ENCODE assay signal across 1 cellular context in the genomic region with DNA sequence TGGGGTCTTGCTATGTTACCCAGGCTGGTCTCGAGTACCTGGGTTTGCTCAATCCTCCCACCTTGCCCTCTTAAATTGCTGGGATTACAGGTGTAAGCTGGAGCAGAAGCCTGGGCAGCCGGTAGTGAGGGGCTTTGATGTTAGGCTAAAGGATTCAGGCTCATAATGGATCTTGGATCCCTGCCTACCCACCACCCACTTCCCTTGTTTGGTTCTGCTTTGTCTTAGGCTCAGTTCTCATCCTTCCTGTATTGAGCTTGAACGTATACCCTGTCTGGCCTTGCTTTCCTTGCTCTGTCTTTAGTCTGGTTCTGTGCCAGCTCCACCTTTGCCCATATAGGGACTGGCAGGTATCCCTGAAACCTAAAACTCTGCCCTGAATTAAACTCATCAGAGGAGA.
TF ChIP-seq lines count a peak whose summit lies in the region.

No MANE protein-coding gene starts in this region.

TF ChIP-seq in HepG2, 621 proteins besides CTCF, POLR2A, EP300 and RAD21:
- TF ChIP-seq ZFY (CRISPR knock-in tag; IDR thresholded peaks at IDR 0.05) = no peak
- TF ChIP-seq KDM6A (CRISPR knock-in tag; IDR thresholded peaks at IDR 0.05; ENCODE audit: low read depth) = no peak
- TF ChIP-seq, protein P1, sequence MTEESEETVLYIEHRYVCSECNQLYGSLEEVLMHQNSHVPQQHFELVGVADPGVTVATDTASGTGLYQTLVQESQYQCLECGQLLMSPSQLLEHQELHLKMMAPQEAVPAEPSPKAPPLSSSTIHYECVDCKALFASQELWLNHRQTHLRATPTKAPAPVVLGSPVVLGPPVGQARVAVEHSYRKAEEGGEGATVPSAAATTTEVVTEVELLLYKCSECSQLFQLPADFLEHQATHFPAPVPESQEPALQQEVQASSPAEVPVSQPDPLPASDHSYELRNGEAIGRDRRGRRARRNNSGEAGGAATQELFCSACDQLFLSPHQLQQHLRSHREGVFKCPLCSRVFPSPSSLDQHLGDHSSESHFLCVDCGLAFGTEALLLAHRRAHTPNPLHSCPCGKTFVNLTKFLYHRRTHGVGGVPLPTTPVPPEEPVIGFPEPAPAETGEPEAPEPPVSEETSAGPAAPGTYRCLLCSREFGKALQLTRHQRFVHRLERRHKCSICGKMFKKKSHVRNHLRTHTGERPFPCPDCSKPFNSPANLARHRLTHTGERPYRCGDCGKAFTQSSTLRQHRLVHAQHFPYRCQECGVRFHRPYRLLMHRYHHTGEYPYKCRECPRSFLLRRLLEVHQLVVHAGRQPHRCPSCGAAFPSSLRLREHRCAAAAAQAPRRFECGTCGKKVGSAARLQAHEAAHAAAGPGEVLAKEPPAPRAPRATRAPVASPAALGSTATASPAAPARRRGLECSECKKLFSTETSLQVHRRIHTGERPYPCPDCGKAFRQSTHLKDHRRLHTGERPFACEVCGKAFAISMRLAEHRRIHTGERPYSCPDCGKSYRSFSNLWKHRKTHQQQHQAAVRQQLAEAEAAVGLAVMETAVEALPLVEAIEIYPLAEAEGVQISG (CRISPR knock-in tag; IDR thresholded peaks at IDR 0.05) = no peak
- no peak for TF ChIP-seq ZNF878 (CRISPR knock-in tag; IDR thresholded peaks at IDR 0.05)
- TF ChIP-seq, protein P2, sequence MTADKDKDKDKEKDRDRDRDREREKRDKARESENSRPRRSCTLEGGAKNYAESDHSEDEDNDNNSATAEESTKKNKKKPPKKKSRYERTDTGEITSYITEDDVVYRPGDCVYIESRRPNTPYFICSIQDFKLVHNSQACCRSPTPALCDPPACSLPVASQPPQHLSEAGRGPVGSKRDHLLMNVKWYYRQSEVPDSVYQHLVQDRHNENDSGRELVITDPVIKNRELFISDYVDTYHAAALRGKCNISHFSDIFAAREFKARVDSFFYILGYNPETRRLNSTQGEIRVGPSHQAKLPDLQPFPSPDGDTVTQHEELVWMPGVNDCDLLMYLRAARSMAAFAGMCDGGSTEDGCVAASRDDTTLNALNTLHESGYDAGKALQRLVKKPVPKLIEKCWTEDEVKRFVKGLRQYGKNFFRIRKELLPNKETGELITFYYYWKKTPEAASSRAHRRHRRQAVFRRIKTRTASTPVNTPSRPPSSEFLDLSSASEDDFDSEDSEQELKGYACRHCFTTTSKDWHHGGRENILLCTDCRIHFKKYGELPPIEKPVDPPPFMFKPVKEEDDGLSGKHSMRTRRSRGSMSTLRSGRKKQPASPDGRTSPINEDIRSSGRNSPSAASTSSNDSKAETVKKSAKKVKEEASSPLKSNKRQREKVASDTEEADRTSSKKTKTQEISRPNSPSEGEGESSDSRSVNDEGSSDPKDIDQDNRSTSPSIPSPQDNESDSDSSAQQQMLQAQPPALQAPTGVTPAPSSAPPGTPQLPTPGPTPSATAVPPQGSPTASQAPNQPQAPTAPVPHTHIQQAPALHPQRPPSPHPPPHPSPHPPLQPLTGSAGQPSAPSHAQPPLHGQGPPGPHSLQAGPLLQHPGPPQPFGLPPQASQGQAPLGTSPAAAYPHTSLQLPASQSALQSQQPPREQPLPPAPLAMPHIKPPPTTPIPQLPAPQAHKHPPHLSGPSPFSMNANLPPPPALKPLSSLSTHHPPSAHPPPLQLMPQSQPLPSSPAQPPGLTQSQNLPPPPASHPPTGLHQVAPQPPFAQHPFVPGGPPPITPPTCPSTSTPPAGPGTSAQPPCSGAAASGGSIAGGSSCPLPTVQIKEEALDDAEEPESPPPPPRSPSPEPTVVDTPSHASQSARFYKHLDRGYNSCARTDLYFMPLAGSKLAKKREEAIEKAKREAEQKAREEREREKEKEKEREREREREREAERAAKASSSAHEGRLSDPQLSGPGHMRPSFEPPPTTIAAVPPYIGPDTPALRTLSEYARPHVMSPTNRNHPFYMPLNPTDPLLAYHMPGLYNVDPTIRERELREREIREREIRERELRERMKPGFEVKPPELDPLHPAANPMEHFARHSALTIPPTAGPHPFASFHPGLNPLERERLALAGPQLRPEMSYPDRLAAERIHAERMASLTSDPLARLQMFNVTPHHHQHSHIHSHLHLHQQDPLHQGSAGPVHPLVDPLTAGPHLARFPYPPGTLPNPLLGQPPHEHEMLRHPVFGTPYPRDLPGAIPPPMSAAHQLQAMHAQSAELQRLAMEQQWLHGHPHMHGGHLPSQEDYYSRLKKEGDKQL (CRISPR knock-in tag; IDR thresholded peaks at IDR 0.05; ENCODE audit: low read depth) = no peak
- no peak for TF ChIP-seq ZNF136 (CRISPR knock-in tag; IDR thresholded peaks at IDR 0.05; ENCODE audit: low read depth)
- no peak for TF ChIP-seq MTF2 (CRISPR knock-in tag; IDR thresholded peaks at IDR 0.05; ENCODE audit: borderline replicate concordance)
